1 cellular context compared by ENCODE assay signal in the genomic region with DNA sequence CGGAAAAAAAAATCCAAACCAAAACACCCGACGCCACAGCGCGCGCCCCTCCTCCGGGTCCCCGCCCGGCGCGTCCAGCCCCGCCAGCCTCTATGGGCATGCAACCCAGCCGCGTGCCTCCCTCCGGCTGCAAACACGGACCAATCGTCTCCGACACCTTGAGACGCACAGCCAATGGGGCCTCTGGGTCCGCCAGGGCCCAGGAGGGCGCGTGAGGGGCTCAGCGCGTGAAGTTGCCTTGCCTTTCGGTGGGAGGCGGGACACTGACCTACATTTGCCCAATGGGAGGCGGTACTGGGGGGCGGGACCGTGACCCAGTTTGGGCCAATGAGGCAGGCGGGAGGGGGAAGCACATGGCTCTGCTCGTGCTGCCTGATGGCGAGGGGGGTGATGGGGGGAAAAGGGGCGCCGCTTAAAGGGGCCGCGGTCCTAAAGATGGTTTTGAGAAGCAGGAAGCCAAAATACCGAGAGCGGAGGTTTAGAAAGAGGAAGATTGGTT.
A peak's percentile ranks its signal among the peaks of the same experiment; 100 is the strongest.
TF ChIP-seq lines count a peak whose summit lies in the region.

No MANE protein-coding gene starts in this region.

TF ChIP-seq in HepG2, 621 proteins besides CTCF, POLR2A, EP300 and RAD21 (continued from another document and continues in another):
- TF ChIP-seq, protein P1, sequence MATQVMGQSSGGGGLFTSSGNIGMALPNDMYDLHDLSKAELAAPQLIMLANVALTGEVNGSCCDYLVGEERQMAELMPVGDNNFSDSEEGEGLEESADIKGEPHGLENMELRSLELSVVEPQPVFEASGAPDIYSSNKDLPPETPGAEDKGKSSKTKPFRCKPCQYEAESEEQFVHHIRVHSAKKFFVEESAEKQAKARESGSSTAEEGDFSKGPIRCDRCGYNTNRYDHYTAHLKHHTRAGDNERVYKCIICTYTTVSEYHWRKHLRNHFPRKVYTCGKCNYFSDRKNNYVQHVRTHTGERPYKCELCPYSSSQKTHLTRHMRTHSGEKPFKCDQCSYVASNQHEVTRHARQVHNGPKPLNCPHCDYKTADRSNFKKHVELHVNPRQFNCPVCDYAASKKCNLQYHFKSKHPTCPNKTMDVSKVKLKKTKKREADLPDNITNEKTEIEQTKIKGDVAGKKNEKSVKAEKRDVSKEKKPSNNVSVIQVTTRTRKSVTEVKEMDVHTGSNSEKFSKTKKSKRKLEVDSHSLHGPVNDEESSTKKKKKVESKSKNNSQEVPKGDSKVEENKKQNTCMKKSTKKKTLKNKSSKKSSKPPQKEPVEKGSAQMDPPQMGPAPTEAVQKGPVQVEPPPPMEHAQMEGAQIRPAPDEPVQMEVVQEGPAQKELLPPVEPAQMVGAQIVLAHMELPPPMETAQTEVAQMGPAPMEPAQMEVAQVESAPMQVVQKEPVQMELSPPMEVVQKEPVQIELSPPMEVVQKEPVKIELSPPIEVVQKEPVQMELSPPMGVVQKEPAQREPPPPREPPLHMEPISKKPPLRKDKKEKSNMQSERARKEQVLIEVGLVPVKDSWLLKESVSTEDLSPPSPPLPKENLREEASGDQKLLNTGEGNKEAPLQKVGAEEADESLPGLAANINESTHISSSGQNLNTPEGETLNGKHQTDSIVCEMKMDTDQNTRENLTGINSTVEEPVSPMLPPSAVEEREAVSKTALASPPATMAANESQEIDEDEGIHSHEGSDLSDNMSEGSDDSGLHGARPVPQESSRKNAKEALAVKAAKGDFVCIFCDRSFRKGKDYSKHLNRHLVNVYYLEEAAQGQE (IDR thresholded peaks at IDR 0.05; ENCODE audit: borderline replicate concordance in 1 of 2, low read depth in 1 of 2, low read length in 2 of 2) = no peak
- TF ChIP-seq, protein P2, sequence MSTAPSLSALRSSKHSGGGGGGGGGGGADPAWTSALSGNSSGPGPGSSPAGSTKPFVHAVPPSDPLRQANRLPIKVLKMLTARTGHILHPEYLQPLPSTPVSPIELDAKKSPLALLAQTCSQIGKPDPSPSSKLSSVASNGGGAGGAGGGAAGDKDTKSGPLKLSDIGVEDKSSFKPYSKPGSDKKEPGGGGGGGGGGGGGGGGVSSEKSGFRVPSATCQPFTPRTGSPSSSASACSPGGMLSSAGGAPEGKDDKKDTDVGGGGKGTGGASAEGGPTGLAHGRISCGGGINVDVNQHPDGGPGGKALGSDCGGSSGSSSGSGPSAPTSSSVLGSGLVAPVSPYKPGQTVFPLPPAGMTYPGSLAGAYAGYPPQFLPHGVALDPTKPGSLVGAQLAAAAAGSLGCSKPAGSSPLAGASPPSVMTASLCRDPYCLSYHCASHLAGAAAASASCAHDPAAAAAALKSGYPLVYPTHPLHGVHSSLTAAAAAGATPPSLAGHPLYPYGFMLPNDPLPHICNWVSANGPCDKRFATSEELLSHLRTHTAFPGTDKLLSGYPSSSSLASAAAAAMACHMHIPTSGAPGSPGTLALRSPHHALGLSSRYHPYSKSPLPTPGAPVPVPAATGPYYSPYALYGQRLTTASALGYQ (CRISPR knock-in tag; IDR thresholded peaks at IDR 0.05) = no peak
- TF ChIP-seq, protein P3, sequence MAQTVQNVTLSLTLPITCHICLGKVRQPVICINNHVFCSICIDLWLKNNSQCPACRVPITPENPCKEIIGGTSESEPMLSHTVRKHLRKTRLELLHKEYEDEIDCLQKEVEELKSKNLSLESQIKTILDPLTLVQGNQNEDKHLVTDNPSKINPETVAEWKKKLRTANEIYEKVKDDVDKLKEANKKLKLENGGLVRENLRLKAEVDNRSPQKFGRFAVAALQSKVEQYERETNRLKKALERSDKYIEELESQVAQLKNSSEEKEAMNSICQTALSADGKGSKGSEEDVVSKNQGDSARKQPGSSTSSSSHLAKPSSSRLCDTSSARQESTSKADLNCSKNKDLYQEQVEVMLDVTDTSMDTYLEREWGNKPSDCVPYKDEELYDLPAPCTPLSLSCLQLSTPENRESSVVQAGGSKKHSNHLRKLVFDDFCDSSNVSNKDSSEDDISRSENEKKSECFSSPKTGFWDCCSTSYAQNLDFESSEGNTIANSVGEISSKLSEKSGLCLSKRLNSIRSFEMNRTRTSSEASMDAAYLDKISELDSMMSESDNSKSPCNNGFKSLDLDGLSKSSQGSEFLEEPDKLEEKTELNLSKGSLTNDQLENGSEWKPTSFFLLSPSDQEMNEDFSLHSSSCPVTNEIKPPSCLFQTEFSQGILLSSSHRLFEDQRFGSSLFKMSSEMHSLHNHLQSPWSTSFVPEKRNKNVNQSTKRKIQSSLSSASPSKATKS (CRISPR knock-in tag; IDR thresholded peaks at IDR 0.05) = no peak
- TF ChIP-seq HMGA1 (CRISPR knock-in tag; conservative IDR thresholded peaks at IDR 0.05) (no peak), ZNF782 (CRISPR knock-in tag; IDR thresholded peaks at IDR 0.05; ENCODE audit: borderline replicate concordance) (0 out of 2 replicates have a peak, but pooled peaks have one; percentile 34), ZNF510 (CRISPR knock-in tag; IDR thresholded peaks at IDR 0.05; ENCODE audit: low read depth) (peak; percentile 94; the same call in 1 of the 2 replicates), KAT8 (CRISPR knock-in tag; IDR thresholded peaks at IDR 0.05) (no peak; the same call in 1 of the 2 replicates), ARID2 (CRISPR knock-in tag; IDR thresholded peaks at IDR 0.05; ENCODE audit: borderline replicate concordance) (no peak), FIP1L1 (IDR thresholded peaks at IDR 0.05; ENCODE audit: borderline replicate concordance, insufficient read depth, low read depth, low read length) (no peak), ZNF296 (CRISPR knock-in tag; conservative IDR thresholded peaks at IDR 0.05) (no peak), TEAD3 (CRISPR knock-in tag; optimal IDR thresholded peaks at IDR 0.05; ENCODE audit: borderline replicate concordance) (peak; percentile 40), NKX3-1 (CRISPR knock-in tag; IDR thresholded peaks at IDR 0.05) (no peak), ZNF703 (CRISPR knock-in tag; IDR thresholded peaks at IDR 0.05; ENCODE audit: borderline replicate concordance) (peak; percentile 95; the same call in 1 of the 2 replicates), HNF4A (CRISPR knock-in tag; IDR thresholded peaks at IDR 0.05) (no peak), HDAC6 (IDR thresholded peaks at IDR 0.05; ENCODE audit: low read depth, low read length) (no peak), ZNF558 (CRISPR knock-in tag; IDR thresholded peaks at IDR 0.05; ENCODE audit: borderline replicate concordance) (peak; percentile 92; the same call in 1 of the 2 replicates), SPEN (CRISPR knock-in tag; IDR thresholded peaks at IDR 0.05; ENCODE audit: low read depth) (peak; percentile 78), ZNF557 (CRISPR knock-in tag; IDR thresholded peaks at IDR 0.05) (no peak), SIX4 (CRISPR knock-in tag; IDR thresholded peaks at IDR 0.05) (peak; percentile 19; the same call in 1 of the 2 replicates), HOXD1 (CRISPR knock-in tag; IDR thresholded peaks at IDR 0.05) (peak; percentile 7; the same call in 1 of the 2 replicates), ZNF441 (CRISPR knock-in tag; IDR thresholded peaks at IDR 0.05; ENCODE audit: borderline replicate concordance) (peak; percentile 62; the same call in 1 of the 2 replicates), NFKBIZ (CRISPR knock-in tag; IDR thresholded peaks at IDR 0.05) (no peak), POLR2G (IDR thresholded peaks at IDR 0.05; ENCODE audit: low read depth, low read length) (no peak), CHD4 (IDR thresholded peaks at IDR 0.05; ENCODE audit: borderline replicate concordance, low read length) (no peak), THAP11 (CRISPR knock-in tag; IDR thresholded peaks at IDR 0.05) (peak; percentile 78)
- TF ChIP-seq, protein P4, sequence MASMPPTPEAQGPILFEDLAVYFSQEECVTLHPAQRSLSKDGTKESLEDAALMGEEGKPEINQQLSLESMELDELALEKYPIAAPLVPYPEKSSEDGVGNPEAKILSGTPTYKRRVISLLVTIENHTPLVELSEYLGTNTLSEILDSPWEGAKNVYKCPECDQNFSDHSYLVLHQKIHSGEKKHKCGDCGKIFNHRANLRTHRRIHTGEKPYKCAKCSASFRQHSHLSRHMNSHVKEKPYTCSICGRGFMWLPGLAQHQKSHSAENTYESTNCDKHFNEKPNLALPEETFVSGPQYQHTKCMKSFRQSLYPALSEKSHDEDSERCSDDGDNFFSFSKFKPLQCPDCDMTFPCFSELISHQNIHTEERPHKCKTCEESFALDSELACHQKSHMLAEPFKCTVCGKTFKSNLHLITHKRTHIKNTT (CRISPR knock-in tag; IDR thresholded peaks at IDR 0.05) = no peak
- TF ChIP-seq, protein P5, sequence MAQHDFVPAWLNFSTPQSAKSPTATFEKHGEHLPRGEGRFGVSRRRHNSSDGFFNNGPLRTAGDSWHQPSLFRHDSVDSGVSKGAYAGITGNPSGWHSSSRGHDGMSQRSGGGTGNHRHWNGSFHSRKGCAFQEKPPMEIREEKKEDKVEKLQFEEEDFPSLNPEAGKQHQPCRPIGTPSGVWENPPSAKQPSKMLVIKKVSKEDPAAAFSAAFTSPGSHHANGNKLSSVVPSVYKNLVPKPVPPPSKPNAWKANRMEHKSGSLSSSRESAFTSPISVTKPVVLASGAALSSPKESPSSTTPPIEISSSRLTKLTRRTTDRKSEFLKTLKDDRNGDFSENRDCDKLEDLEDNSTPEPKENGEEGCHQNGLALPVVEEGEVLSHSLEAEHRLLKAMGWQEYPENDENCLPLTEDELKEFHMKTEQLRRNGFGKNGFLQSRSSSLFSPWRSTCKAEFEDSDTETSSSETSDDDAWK (CRISPR knock-in tag; IDR thresholded peaks at IDR 0.05) = no peak
- TF ChIP-seq, protein P6, sequence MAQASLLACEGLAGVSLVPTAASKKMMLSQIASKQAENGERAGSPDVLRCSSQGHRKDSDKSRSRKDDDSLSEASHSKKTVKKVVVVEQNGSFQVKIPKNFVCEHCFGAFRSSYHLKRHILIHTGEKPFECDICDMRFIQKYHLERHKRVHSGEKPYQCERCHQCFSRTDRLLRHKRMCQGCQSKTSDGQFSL (CRISPR knock-in tag; IDR thresholded peaks at IDR 0.05) = no peak
- TF ChIP-seq, protein P7, sequence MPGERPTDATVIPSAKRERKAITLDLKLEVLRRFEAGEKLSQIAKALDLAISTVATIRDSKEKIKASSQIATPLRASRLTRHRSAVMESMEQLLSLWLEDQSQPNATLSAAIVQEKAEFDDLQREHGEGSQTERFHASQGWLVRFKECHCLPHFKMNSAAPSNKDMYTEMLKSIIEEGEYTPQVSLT (CRISPR knock-in tag; IDR thresholded peaks at IDR 0.05; ENCODE audit: borderline replicate concordance, low read depth) = no peak
- TF ChIP-seq, protein P8, sequence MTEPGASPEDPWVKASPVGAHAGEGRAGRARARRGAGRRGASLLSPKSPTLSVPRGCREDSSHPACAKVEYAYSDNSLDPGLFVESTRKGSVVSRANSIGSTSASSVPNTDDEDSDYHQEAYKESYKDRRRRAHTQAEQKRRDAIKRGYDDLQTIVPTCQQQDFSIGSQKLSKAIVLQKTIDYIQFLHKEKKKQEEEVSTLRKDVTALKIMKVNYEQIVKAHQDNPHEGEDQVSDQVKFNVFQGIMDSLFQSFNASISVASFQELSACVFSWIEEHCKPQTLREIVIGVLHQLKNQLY (CRISPR knock-in tag; IDR thresholded peaks at IDR 0.05) = 0 out of 2 replicates have a peak, but pooled peaks have one; percentile 67
- TF ChIP-seq, protein P9, sequence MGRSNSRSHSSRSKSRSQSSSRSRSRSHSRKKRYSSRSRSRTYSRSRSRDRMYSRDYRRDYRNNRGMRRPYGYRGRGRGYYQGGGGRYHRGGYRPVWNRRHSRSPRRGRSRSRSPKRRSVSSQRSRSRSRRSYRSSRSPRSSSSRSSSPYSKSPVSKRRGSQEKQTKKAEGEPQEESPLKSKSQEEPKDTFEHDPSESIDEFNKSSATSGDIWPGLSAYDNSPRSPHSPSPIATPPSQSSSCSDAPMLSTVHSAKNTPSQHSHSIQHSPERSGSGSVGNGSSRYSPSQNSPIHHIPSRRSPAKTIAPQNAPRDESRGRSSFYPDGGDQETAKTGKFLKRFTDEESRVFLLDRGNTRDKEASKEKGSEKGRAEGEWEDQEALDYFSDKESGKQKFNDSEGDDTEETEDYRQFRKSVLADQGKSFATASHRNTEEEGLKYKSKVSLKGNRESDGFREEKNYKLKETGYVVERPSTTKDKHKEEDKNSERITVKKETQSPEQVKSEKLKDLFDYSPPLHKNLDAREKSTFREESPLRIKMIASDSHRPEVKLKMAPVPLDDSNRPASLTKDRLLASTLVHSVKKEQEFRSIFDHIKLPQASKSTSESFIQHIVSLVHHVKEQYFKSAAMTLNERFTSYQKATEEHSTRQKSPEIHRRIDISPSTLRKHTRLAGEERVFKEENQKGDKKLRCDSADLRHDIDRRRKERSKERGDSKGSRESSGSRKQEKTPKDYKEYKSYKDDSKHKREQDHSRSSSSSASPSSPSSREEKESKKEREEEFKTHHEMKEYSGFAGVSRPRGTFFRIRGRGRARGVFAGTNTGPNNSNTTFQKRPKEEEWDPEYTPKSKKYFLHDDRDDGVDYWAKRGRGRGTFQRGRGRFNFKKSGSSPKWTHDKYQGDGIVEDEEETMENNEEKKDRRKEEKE (IDR thresholded peaks at IDR 0.05) = no peak
- TF ChIP-seq, protein P10, sequence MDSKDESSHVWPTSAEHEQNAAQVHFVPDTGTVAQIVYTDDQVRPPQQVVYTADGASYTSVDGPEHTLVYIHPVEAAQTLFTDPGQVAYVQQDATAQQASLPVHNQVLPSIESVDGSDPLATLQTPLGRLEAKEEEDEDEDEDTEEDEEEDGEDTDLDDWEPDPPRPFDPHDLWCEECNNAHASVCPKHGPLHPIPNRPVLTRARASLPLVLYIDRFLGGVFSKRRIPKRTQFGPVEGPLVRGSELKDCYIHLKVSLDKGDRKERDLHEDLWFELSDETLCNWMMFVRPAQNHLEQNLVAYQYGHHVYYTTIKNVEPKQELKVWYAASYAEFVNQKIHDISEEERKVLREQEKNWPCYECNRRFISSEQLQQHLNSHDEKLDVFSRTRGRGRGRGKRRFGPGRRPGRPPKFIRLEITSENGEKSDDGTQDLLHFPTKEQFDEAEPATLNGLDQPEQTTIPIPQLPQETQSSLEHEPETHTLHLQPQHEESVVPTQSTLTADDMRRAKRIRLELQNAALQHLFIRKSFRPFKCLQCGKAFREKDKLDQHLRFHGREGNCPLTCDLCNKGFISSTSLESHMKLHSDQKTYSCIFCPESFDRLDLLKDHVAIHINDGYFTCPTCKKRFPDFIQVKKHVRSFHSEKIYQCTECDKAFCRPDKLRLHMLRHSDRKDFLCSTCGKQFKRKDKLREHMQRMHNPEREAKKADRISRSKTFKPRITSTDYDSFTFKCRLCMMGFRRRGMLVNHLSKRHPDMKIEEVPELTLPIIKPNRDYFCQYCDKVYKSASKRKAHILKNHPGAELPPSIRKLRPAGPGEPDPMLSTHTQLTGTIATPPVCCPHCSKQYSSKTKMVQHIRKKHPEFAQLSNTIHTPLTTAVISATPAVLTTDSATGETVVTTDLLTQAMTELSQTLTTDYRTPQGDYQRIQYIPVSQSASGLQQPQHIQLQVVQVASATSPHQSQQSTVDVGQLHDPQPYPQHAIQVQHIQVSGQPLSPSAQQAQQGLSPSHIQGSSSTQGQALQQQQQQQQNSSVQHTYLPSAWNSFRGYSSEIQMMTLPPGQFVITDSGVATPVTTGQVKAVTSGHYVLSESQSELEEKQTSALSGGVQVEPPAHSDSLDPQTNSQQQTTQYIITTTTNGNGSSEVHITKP (CRISPR knock-in tag; IDR thresholded peaks at IDR 0.05; ENCODE audit: low read depth) = peak; percentile 23; the same call in 1 of the 2 replicates
